25 cellular contexts compared by ENCODE assay signal in the genomic region with DNA sequence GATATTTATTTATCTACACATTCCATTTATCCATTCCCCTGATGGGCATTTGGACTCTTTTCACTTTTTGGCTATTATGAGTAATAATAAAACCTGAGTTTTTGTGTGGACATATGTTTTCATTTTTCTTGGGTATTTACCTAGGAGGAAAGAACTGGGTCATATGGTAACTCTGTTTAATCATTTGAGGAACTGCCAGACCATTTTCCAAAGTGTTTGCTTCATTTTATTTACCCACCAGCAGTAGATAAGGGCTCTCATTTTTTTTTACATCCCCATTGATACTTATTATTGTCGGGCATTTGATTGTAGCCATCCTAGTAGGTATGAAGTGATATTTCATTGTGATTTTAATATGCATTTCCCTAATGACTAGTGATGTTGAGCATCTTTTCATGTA.
"Had no signal": no experiment of that assay in that cellular context is flagged by ENCODE, and none has a peak within 500 bp of the region (broad histone marks: within the 10 kb centered on the region; RNA-seq: fewer than 3 reads in every experiment).

No MANE protein-coding gene starts in this region.

- H3K4me3 ChIP-seq: K562, SK-N-MC had no signal

- H3K27ac ChIP-seq: SK-N-MC, WERI-Rb-1 had no signal

- H3K4me3 Mint-ChIP-seq: activated CD4-positive, alpha-beta T cell treated with anti-CD3 and anti-CD28 coated beads for 36 hours; activated CD8-positive, alpha-beta T cell treated with anti-CD3 and anti-CD28 coated beads for 36 hours; activated naive CD4-positive, alpha-beta T cell treated with anti-CD3 and anti-CD28 coated beads, Interleukin-2, amount 50 U/mL, for 24 hours; brain; central memory CD8-positive, alpha-beta T cell; T-cell had no signal

- ATAC-seq: activated CD4-positive, alpha-beta T cell treated with anti-CD3 and anti-CD28 coated beads for 36 hours; activated CD8-positive, alpha-beta T cell treated with anti-CD3 and anti-CD28 coated beads for 36 hours; K562; Panc1; Right ventricle myocardium inferior; T-cell had no signal

- DNase-seq: activated CD4-positive, alpha-beta T cell treated with anti-CD3 and anti-CD28 coated beads for 36 hours; activated CD4-positive, alpha-beta T cell treated with anti-CD3 and anti-CD28 coated beads, Interleukin-2, amount 50 U/mL, for 1 hour; activated CD8-positive, alpha-beta memory T cell treated with anti-CD3 and anti-CD28 coated beads, Interleukin-2, amount 50 U/mL, for 48 hours; activated CD8-positive, alpha-beta T cell treated with anti-CD3 and anti-CD28 coated beads for 36 hours; activated T-cell treated with anti-CD3 and anti-CD28 coated beads, Interleukin-2, amount 50 U/mL, for 1 hour; aorta; Karpas-422; NCI-H1417; NCI-H1694 treated with DMSO at 0.1 percent for 48 hours; NCI-H2081 treated with DMSO at 0.1 percent for 48 hours; NCI-H2227 treated with DMSO at 0.1 percent for 48 hours; NCI-H446 treated with DMSO at 0.1 percent for 48 hours; NCI-H524 treated with DMSO at 0.1 percent for 48 hours; NK-92 treated with Interleukin-12 subunit alpha and Interleukin-12 subunit beta, amount 100 ng/mL, for 24 hours; OCI-M1; RPMI8226; T-cell; WERI-Rb-1 had no signal

- H3K36me3 ChIP-seq: WERI-Rb-1 had no signal

- H3K4me1 Mint-ChIP-seq: activated naive CD4-positive, alpha-beta T cell treated with anti-CD3 and anti-CD28 coated beads, Interleukin-2, amount 50 U/mL, for 24 hours; central memory CD8-positive, alpha-beta T cell; T-cell had no signal

- H3K27ac Mint-ChIP-seq: activated CD4-positive, alpha-beta T cell treated with anti-CD3 and anti-CD28 coated beads for 36 hours; activated CD8-positive, alpha-beta T cell treated with anti-CD3 and anti-CD28 coated beads for 36 hours; activated naive CD4-positive, alpha-beta T cell treated with anti-CD3 and anti-CD28 coated beads, Interleukin-2, amount 50 U/mL, for 24 hours; brain; T-cell had no signal

- H3K9me3 Mint-ChIP-seq: activated CD8-positive, alpha-beta T cell treated with anti-CD3 and anti-CD28 coated beads for 36 hours; activated naive CD4-positive, alpha-beta T cell treated with anti-CD3 and anti-CD28 coated beads, Interleukin-2, amount 50 U/mL, for 24 hours; central memory CD8-positive, alpha-beta T cell; T-cell had no signal

- H3K27me3 Mint-ChIP-seq: activated CD4-positive, alpha-beta T cell treated with anti-CD3 and anti-CD28 coated beads for 36 hours; activated CD8-positive, alpha-beta T cell treated with anti-CD3 and anti-CD28 coated beads for 36 hours; activated naive CD4-positive, alpha-beta T cell treated with anti-CD3 and anti-CD28 coated beads, Interleukin-2, amount 50 U/mL, for 24 hours; brain; central memory CD8-positive, alpha-beta T cell had no signal
